ENCODE assay signal across 22 cellular contexts in the genomic region with DNA sequence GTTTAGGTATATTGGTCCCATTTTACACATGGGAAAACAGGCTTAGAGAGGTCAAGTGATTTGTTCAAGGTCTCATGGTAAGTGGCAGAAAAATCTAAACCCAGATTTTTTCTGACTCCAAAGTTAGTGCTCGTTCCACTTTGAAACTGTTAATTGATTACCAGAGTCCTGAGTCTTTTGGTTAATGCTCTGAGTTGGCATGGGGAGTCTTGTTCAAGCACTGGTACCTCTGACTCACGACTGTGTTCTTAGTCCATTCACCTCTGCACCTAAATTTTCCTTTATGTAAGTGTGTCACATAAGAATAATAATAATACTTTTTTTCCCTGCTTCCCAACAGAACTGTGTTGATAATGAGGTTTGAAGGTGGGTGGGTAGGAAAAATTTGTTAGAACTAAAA. TPM values are rescaled to one million over a fixed set of nuclear protein-coding genes. Genes with fewer than 3 reads are reported as not detected.
DNase-seq lines count a peak whose midpoint lies in the region; ATAC-seq and TF ChIP-seq lines count a peak whose summit lies in the region.
"Had no signal": no experiment of that assay in that cellular context is flagged by ENCODE, and none has a peak within 500 bp of the region (broad histone marks: within the 10 kb centered on the region; RNA-seq: fewer than 3 reads in every experiment).

No MANE protein-coding gene starts in this region.

- ATAC-seq in GM23338 (no peak), GM21360 (IDR thresholded peaks at IDR 0.05; ENCODE audit: unreplicated experiment) (no peak)
- peak; percentile 70 for ATAC-seq in stimulated activated naive CD8-positive, alpha-beta T cell treated with anti-CD3 and anti-CD28 coated beads, Interleukin-15, Interleukin-2, amounts not matched to agents 100 U/mL and 50 U/mL, for 24 hours
- ATAC-seq: effector memory CD8-positive, alpha-beta T cell; left colon had no signal

- no peaks in the 10 kb centered on the region for H3F3A ChIP-seq in GM23338 (replicated peaks; ENCODE audit: low read depth)

- TF ChIP-seq CTCF in GM23338 (conservative IDR thresholded peaks at IDR 0.05; ENCODE audit: low read depth in 2 of 2) (no peak), GM10248 (IDR thresholded peaks at IDR 0.05; ENCODE audit: control extremely low read depth, extremely low read depth, low read depth, missing control alignments) (no peak)

- H3K27me3 ChIP-seq in GM23338 (ENCODE audit: insufficient read depth): no peaks in the 10 kb centered on the region
- H3K27me3 ChIP-seq: thyroid gland had no signal

- no peaks in the 10 kb centered on the region for H3K27me3 Mint-ChIP-seq in activated naive CD4-positive, alpha-beta T cell treated with anti-CD3 and anti-CD28 coated beads, Interleukin-2, amount 10 ng/mL, durations not matched to agents 7 days and 5 days
- peaks cover 5% of the 10 kb centered on the region for H3K27me3 Mint-ChIP-seq in GM23338 (ENCODE audit: insufficient read depth, low read depth, poor library complexity)
- no peaks in the 10 kb centered on the region for H3K27me3 Mint-ChIP-seq in activated naive CD8-positive, alpha-beta T cell treated with anti-CD3 and anti-CD28 coated beads for 36 hours
- H3K27me3 Mint-ChIP-seq: effector memory CD8-positive, alpha-beta T cell had no signal

- no peak overlapping the region for H3K27ac ChIP-seq in GM23338 (ENCODE audit: low read depth)
- H3K27ac ChIP-seq: prostate gland, thyroid gland had no signal

- H3K4me3 Mint-ChIP-seq in activated naive CD4-positive, alpha-beta T cell treated with anti-CD3 and anti-CD28 coated beads, Interleukin-2, amount 10 ng/mL, durations not matched to agents 7 days and 5 days: peak overlapping the region; percentile 42
- no peak overlapping the region for H3K4me3 Mint-ChIP-seq in GM23338
- peak overlapping the region; percentile 77 for H3K4me3 Mint-ChIP-seq in activated naive CD8-positive, alpha-beta T cell treated with anti-CD3 and anti-CD28 coated beads for 36 hours
- H3K4me3 Mint-ChIP-seq: mesothelial cell of epicardium, neural crest cell had no signal

- no peaks in the 10 kb centered on the region for H3K9me3 Mint-ChIP-seq in activated naive CD4-positive, alpha-beta T cell treated with anti-CD3 and anti-CD28 coated beads, Interleukin-2, amount 10 ng/mL, durations not matched to agents 7 days and 5 days
- H3K9me3 Mint-ChIP-seq in GM23338: no peaks in the 10 kb centered on the region
- peaks cover 4% of the 10 kb centered on the region for H3K9me3 Mint-ChIP-seq in activated naive CD8-positive, alpha-beta T cell treated with anti-CD3 and anti-CD28 coated beads for 36 hours
- H3K9me3 Mint-ChIP-seq: effector memory CD8-positive, alpha-beta T cell; mesothelial cell of epicardium; neural crest cell had no signal

- no peaks in the 10 kb centered on the region for H4K20me1 ChIP-seq in GM23338 (replicated peaks; ENCODE audit: insufficient read depth)

- CTCF ChIA-PET in activated naive CD4-positive, alpha-beta T cell treated with anti-CD3 and anti-CD28 coated beads, Interleukin-2, amount 10 ng/mL, durations not matched to agents 7 days and 5 days (lab: Charles Lee): interaction anchor here (1.4 kb wide), 1 partner anchor 15 kb away, joined by 3 read pairs; no protein-coding TSS in a partner anchor
- CTCF ChIA-PET in GM10248 (lab: Yijun Ruan, JAX): interaction anchor here (1.0 to 3.9 kb wide), 3 partner anchors 9 to 160 kb away, joined by 3 to 16 read pairs (median 4); no protein-coding TSS in a partner anchor

- POLR2A ChIA-PET in GM10248 (lab: Yijun Ruan, JAX): no interaction called here

- no peak for DNase-seq in activated naive CD4-positive, alpha-beta T cell treated with anti-CD3 and anti-CD28 coated beads, Interleukin-2, amount 10 ng/mL, durations not matched to agents 7 days and 5 days
- DNase-seq in activated naive CD4-positive, alpha-beta T cell treated with anti-CD3 and anti-CD28 coated beads, Interleukin-2, amount 50 U/mL, for 16 hours: no peak
- DNase-seq in GM23338 (ENCODE audit: low spot score) (no peak), GM10248 (ENCODE audit: extremely low spot score) (no peak), DMS153 (lab: John Stamatoyannopoulos, UW) (no peak)
- DNase-seq in activated naive CD8-positive, alpha-beta T cell treated with anti-CD3 and anti-CD28 coated beads for 36 hours: no peak
- DNase-seq in stimulated activated naive CD8-positive, alpha-beta T cell treated with anti-CD3 and anti-CD28 coated beads, Interleukin-15, Interleukin-2, amounts not matched to agents 100 U/mL and 50 U/mL, for 24 hours: no peak
- DNase-seq: activated gamma-delta T cell treated with Interleukin-2 at 50 U/mL for 16 hours; COR-L47; effector memory CD8-positive, alpha-beta T cell; glutamatergic neuron; KBM-7; left colon; NCI-H2081 treated with DMSO at 0.1 percent for 48 hours; NCI-H510A; small intestine; thyroid gland had no signal

- H3K9me2 ChIP-seq in GM23338 (ENCODE audit: insufficient read depth): peaks cover 3% of the 10 kb centered on the region; the same call in 1 of the 2 replicates

- no peaks in the 10 kb centered on the region for H3K36me3 Mint-ChIP-seq in activated naive CD4-positive, alpha-beta T cell treated with anti-CD3 and anti-CD28 coated beads, Interleukin-2, amount 10 ng/mL, durations not matched to agents 7 days and 5 days
- H3K36me3 Mint-ChIP-seq in GM23338 (ENCODE audit: low read depth): no peaks in the 10 kb centered on the region
- H3K36me3 Mint-ChIP-seq in activated naive CD8-positive, alpha-beta T cell treated with anti-CD3 and anti-CD28 coated beads for 36 hours: peaks cover 17% of the 10 kb centered on the region
- H3K36me3 Mint-ChIP-seq: mesothelial cell of epicardium had no signal

- peak overlapping the region; percentile 19; the same call in 1 of the 2 replicates for H2AFZ ChIP-seq in GM23338

- no peaks in the 10 kb centered on the region for H3K36me3 ChIP-seq in GM23338 (ENCODE audit: insufficient read depth)
- H3K36me3 ChIP-seq: prostate gland, thyroid gland had no signal

- H3K27ac Mint-ChIP-seq in activated naive CD4-positive, alpha-beta T cell treated with anti-CD3 and anti-CD28 coated beads, Interleukin-2, amount 10 ng/mL, durations not matched to agents 7 days and 5 days: peak overlapping the region; percentile 86
- H3K27ac Mint-ChIP-seq in GM23338: no peak overlapping the region
- H3K27ac Mint-ChIP-seq in activated naive CD8-positive, alpha-beta T cell treated with anti-CD3 and anti-CD28 coated beads for 36 hours: peak overlapping the region; percentile 99
- H3K27ac Mint-ChIP-seq: mesothelial cell of epicardium had no signal

- peaks cover 66% of the 10 kb centered on the region for H3K4me1 Mint-ChIP-seq in activated naive CD4-positive, alpha-beta T cell treated with anti-CD3 and anti-CD28 coated beads, Interleukin-2, amount 10 ng/mL, durations not matched to agents 7 days and 5 days
- peaks cover 6% of the 10 kb centered on the region for H3K4me1 Mint-ChIP-seq in GM23338
- peaks cover 82% of the 10 kb centered on the region for H3K4me1 Mint-ChIP-seq in activated naive CD8-positive, alpha-beta T cell treated with anti-CD3 and anti-CD28 coated beads for 36 hours
- H3K4me1 Mint-ChIP-seq: mesothelial cell of epicardium had no signal

- no peak overlapping the region for H3K4me3 ChIP-seq in GM23338
- H3K4me3 ChIP-seq: prostate gland, thyroid gland had no signal

- H3K79me2 ChIP-seq in GM23338 (replicated peaks; ENCODE audit: insufficient read depth): no peaks in the 10 kb centered on the region

- no peak overlapping the region for H3K4me2 ChIP-seq in GM23338

- H3K4me1 ChIP-seq in GM23338 (ENCODE audit: insufficient read depth): peaks cover 11% of the 10 kb centered on the region; the same call in 1 of the 2 replicates
- H3K4me1 ChIP-seq: prostate gland, thyroid gland had no signal

TF ChIP-seq in GM23338, 12 proteins besides CTCF, POLR2A, EP300 and RAD21 (continues in another document):
- TF ChIP-seq EZH2phosphoT487 (IDR thresholded peaks at IDR 0.05; ENCODE audit: unreplicated experiment) (no peak), NANOG (IDR thresholded peaks at IDR 0.05; ENCODE audit: borderline replicate concordance) (no peak), STAT1 (IDR thresholded peaks at IDR 0.05; ENCODE audit: unreplicated experiment) (no peak), EZH2 (IDR thresholded peaks at IDR 0.05; ENCODE audit: low read depth, unreplicated experiment) (no peak), ZNF331 (CRISPR knock-in tag; IDR thresholded peaks at IDR 0.05; ENCODE audit: low read depth) (no peak), POLR2AphosphoS5 (IDR thresholded peaks at IDR 0.05; ENCODE audit: low read depth) (no peak), ETS1 (IDR thresholded peaks at IDR 0.05) (no peak)

RNA-seq across cellular contexts. Expression of gene VANGL2, which starts 59.3 kb away (rescaled TPM):
- total RNA-seq in GM23338 (2014; rRNA removed; shearing (Covaris generic)): 42.8 and 51.3 TPM in 2 replicates
- 16.8 and 17.7 TPM in 2 replicates for polyA plus RNA-seq in GM23338 (2016; fragmentation: Nextera tagmentation; extraction: Ambion mirVana)
- under 1 TPM; 0.24 to 0.31 TPM for total RNA-seq in activated naive CD8-positive, alpha-beta T cell treated with anti-CD3 and anti-CD28 coated beads for 36 hours
- total RNA-seq: fibroblast of lung had no signal

Comparison
In these comparisons a context has a peak if more than half of its experiments do, and no peak if none do; other contexts are left out.
1. RNA of gene VANGL2, which starts 59.3 kb away (total RNA-seq): 42.8 to 51.3 TPM in GM23338; 0.24 to 0.31 TPM in activated naive CD8-positive, alpha-beta T cell treated with anti-CD3 and anti-CD28 coated beads for 36 hours; every median in the first group is over 10 times any median in the second.